ENCODE assay signal across 17 cellular contexts in the genomic region with DNA sequence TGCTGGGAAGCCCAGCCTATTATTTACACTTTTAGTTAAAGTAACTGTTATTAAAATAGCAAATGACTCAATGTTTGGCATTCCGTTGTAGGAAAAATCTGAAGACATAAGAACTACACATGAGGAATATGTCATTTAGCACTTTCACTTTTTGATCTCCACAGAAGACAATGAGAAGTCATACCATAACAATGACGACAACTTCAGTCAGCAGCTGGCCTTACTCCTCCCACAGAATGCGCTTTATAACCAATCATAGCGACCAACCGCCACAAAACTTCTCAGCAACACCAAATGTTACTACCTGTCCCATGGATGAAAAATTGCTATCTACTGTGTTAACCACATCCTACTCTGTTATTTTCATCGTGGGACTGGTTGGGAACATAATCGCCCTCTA. TPM values are rescaled to one million over a fixed set of nuclear protein-coding genes. Genes with fewer than 3 reads are reported as not detected.
DNase-seq lines count a peak whose midpoint lies in the region; ATAC-seq, FAIRE-seq and TF ChIP-seq lines count a peak whose summit lies in the region.
"Had no signal": no experiment of that assay in that cellular context is flagged by ENCODE, and none has a peak within 500 bp of the region (broad histone marks: within the 10 kb centered on the region; RNA-seq: fewer than 3 reads in every experiment).

No MANE protein-coding gene starts in this region.

- DNase-seq in stimulated activated CD4-positive, alpha-beta T cell treated with anti-CD3 and anti-CD28 coated beads, Interleukin-1b, Interleukin-23, amount 100 ng/mL, for 48 hours = peak; percentile 19
- no peak for DNase-seq in stimulated activated CD4-positive, alpha-beta T cell treated with anti-CD3 and anti-CD28 coated beads, Interleukin-2, amount 100 ng/mL, for 24 hours
- DNase-seq in PC-3 (no peak), epithelial cell of esophagus (ENCODE audit: low read depth) (peak; percentile 1), urothelium cell line (ENCODE audit: low spot score) (peak; percentile 3), iPS-NIHi7 (ENCODE audit: extremely low spot score) (no peak), NCI-H1092 treated with DMSO at 0.1 percent for 48 hours (lab: John Stamatoyannopoulos, UW) (no peak)
- DNase-seq: anterior cingulate cortex, NCI-H2081, NCI-H69, PC-9, transverse colon had no signal

- ATAC-seq in PC-3 = peak; percentile 29; the same call in 1 of the 2 replicates
- ATAC-seq in GM18520 (IDR thresholded peaks at IDR 0.05; ENCODE audit: unreplicated experiment) = no peak

- no peaks in the 10 kb centered on the region for H3K9me2 ChIP-seq in PC-3 (replicated peaks; ENCODE audit: low read length)

- H3K4me1 ChIP-seq in PC-3 (ENCODE audit: insufficient read depth, low read length) = no peaks in the 10 kb centered on the region
- H3K4me1 ChIP-seq: BLaER1, transverse colon had no signal

- no peak overlapping the region for H3K9ac ChIP-seq in PC-3 (ENCODE audit: low read length)
- H3K9ac ChIP-seq: BLaER1 had no signal

- TF ChIP-seq CTCF in PC-3 (conservative IDR thresholded peaks at IDR 0.05; ENCODE audit: low read depth, low read length) (no peak), epithelial cell of esophagus (IDR thresholded peaks at IDR 0.05; ENCODE audit: insufficient read depth, low read depth, low read length, missing control alignments) (no peak)

- H3K4me3 ChIP-seq in PC-3 (ENCODE audit: low read length) (no peak overlapping the region), epithelial cell of esophagus (ENCODE audit: low read length) (no peak overlapping the region)
- H3K4me3 ChIP-seq: BLaER1, lung, PC-9, transverse colon had no signal

- no peaks in the 10 kb centered on the region for H3K9me3 ChIP-seq in PC-3 (ENCODE audit: low read length)
- H3K9me3 ChIP-seq: BLaER1, transverse colon had no signal

- POLR2A ChIA-PET in PC-3 (lab: Charles Lee; ENCODE audit: unreplicated experiment) = no interaction called here

- H3K4me2 ChIP-seq in PC-3 (ENCODE audit: low read length) = no peak overlapping the region
- H3K4me2 ChIP-seq: BLaER1, PC-9 had no signal

- H3K27me3 ChIP-seq in PC-3 (ENCODE audit: low read length) = no peaks in the 10 kb centered on the region
- H3K27me3 ChIP-seq: transverse colon had no signal

- H3K27ac ChIP-seq in PC-3 (ENCODE audit: low read length) = no peak overlapping the region
- H3K27ac ChIP-seq: BLaER1, PC-9, transverse colon had no signal

- no peaks in the 10 kb centered on the region for H4K20me1 ChIP-seq in PC-3 (ENCODE audit: low read length)
- H4K20me1 ChIP-seq: BLaER1 had no signal

- FAIRE-seq in urothelium cell line (lab: Jason Lieb, UNC) = no peak

- no peaks in the 10 kb centered on the region for H3F3A ChIP-seq in PC-3 (ENCODE audit: low read length, unreplicated experiment)

- H3K79me2 ChIP-seq in PC-3 (ENCODE audit: low read length) = no peaks in the 10 kb centered on the region

- intact Hi-C loops in PC-3 (cut with micrococcal nuclease) = no loop called here

- CTCF ChIA-PET in PC-3 (lab: Charles Lee) = no interaction called here

- BruUV-seq in PC-3 (replicated peaks; lab: Mats Ljungman, UMichigan) = no TSS peak

- H3K36me3 ChIP-seq in PC-3 (ENCODE audit: low read depth, low read length) = no peaks in the 10 kb centered on the region
- H3K36me3 ChIP-seq: BLaER1, transverse colon had no signal

- no peak overlapping the region for H2AFZ ChIP-seq in PC-3 (ENCODE audit: low read length)
- H2AFZ ChIP-seq: PC-9 had no signal

RNA-seq across cellular contexts. Expression of a gene that starts 6.7 kb away (rescaled TPM):
- total RNA-seq in PC-3 (2014; rRNA removed) = not detected in 2 replicates
- total RNA-seq: H4, neural crest cell, PC-9 had no signal

RNA-seq across cellular contexts. Expression of a gene that starts 28.5 kb away (rescaled TPM):
- not detected in 2 replicates for total RNA-seq in PC-3 (2014; rRNA removed)
- total RNA-seq: H4, neural crest cell, PC-9 had no signal

Comparison
In these comparisons a context has a peak if more than half of its experiments do, and no peak if none do; other contexts are left out.
1. DNase-seq: peak in stimulated activated CD4-positive, alpha-beta T cell treated with anti-CD3 and anti-CD28 coated beads, Interleukin-1b, Interleukin-23, amount 100 ng/mL, for 48 hours (single experiment), epithelial cell of esophagus (single experiment) and urothelium cell line (single experiment); none in stimulated activated CD4-positive, alpha-beta T cell treated with anti-CD3 and anti-CD28 coated beads, Interleukin-2, amount 100 ng/mL, for 24 hours (0 of 2), PC-3 (single experiment), iPS-NIHi7 (single experiment) and NCI-H1092 treated with DMSO at 0.1 percent for 48 hours (single experiment).